9 cellular contexts compared by ENCODE assay signal in genomic region chr6:28217890-28218289, GRCh38. TPM values are rescaled to one million over a fixed set of nuclear protein-coding genes. Genes with fewer than 3 reads are reported as not detected.
DNase-seq lines count a peak whose midpoint lies in the region; ATAC-seq and TF ChIP-seq lines count a peak whose summit lies in the region.
"Had no signal": no experiment of that assay in that cellular context is flagged by ENCODE, and none has a peak within 500 bp of the region (broad histone marks: within the 10 kb centered on the region; RNA-seq: fewer than 3 reads in every experiment).

No MANE protein-coding gene starts in this region.

- H3K4me1 ChIP-seq in mammary epithelial cell (ENCODE audit: insufficient read depth, low read length): peaks cover 5% of the 10 kb centered on the region
- H3K4me1 ChIP-seq in iPS-18a (ENCODE audit: control insufficient read depth, low read depth, low read length): peaks cover 8% of the 10 kb centered on the region
- H3K4me1 ChIP-seq: pancreas had no signal

- H3K36me3 ChIP-seq in mammary epithelial cell (ENCODE audit: insufficient read depth, low read length) (no peaks in the 10 kb centered on the region), iPS-18a (ENCODE audit: control insufficient read depth, low read depth, low read length) (no peaks in the 10 kb centered on the region)
- H3K36me3 ChIP-seq: pancreas had no signal

- dilution Hi-C loops in mammary epithelial cell (cut with HindIII; ENCODE audit: low sequenced_read_pairs): no loop called here

- WGBS in mammary epithelial cell (ENCODE audit: low coverage, missing lambda C conversion rate): 99% methylated on average over 10 of the region's 12 CpGs

- H3K27me3 ChIP-seq in mammary epithelial cell (ENCODE audit: insufficient read depth, low read length) (no peaks in the 10 kb centered on the region), iPS-18a (ENCODE audit: control insufficient read depth, insufficient read depth, low read length) (peaks cover 67% of the 10 kb centered on the region)

- CTCF ChIA-PET in MCF 10A (lab: Yijun Ruan, JAX): interaction anchor here (0.6 kb wide), 2 partner anchors 29 to 385 kb away, joined by 3 read pairs; no protein-coding TSS in a partner anchor
- CTCF ChIA-PET in mammary epithelial cell (lab: Charles Lee; ENCODE audit: low non-redundant PET): no interaction called here
- CTCF ChIA-PET in T-cell (lab: Charles Lee): interaction anchor here in 1 of 2 donors (0.8 kb wide), 1 partner anchor 49 kb away, joined by 3 read pairs; no protein-coding TSS in a partner anchor

- H3K27ac Mint-ChIP-seq in MCF 10A (ENCODE audit: low read depth, unreplicated experiment): no peak overlapping the region
- H3K27ac Mint-ChIP-seq in T-cell: no peak overlapping the region
- H3K27ac Mint-ChIP-seq in stimulated activated naive CD8-positive, alpha-beta T cell treated with anti-CD3 and anti-CD28 coated beads, Interleukin-15, amount 100 ng/mL, for 72 hours: no peak overlapping the region

- no peak for ATAC-seq in T-cell (replicated peaks in 1 of 4)
- no peak for ATAC-seq in stimulated activated naive CD8-positive, alpha-beta T cell treated with anti-CD3 and anti-CD28 coated beads, Interleukin-15, amount 100 ng/mL, for 72 hours

- BruUV-seq in MCF 10A (replicated peaks; lab: Mats Ljungman, UMichigan) (no TSS peak), mammary epithelial cell (replicated peaks; lab: Mats Ljungman, UMichigan) (no TSS peak)

- TF ChIP-seq CTCF in MCF 10A (IDR thresholded peaks at IDR 0.05; ENCODE audit: unreplicated experiment) (no peak), mammary epithelial cell (conservative IDR thresholded peaks at IDR 0.05 in 1 of 2, IDR thresholded peaks at IDR 0.05 in 1 of 2; ENCODE audit: extremely low read depth in 1 of 2, insufficient read depth in 1 of 2, low read depth in 1 of 2, low read length in 2 of 2) (no peak)

- H3K9ac ChIP-seq in mammary epithelial cell (ENCODE audit: insufficient read depth, low read length) (no peak overlapping the region), iPS-18a (ENCODE audit: low read length) (no peak overlapping the region)

- H3K9me3 ChIP-seq in mammary epithelial cell (replicated peaks; ENCODE audit: insufficient read depth, low read length): no peaks in the 10 kb centered on the region
- no peaks in the 10 kb centered on the region for H3K9me3 ChIP-seq in iPS-18a (ENCODE audit: control insufficient read depth, low read depth, low read length)
- H3K9me3 ChIP-seq: pancreas had no signal

- no peak overlapping the region for H3K4me2 ChIP-seq in mammary epithelial cell (ENCODE audit: insufficient read depth, low read depth, low read length)

- H3K4me1 Mint-ChIP-seq in MCF 10A (ENCODE audit: insufficient read depth, unreplicated experiment) (peaks cover 6% of the 10 kb centered on the region), T-cell (peaks cover 9 to 15% (median 11%) of the 10 kb centered on the region in 3 donors)
- H3K4me1 Mint-ChIP-seq in stimulated activated naive CD8-positive, alpha-beta T cell treated with anti-CD3 and anti-CD28 coated beads, Interleukin-15, amount 100 ng/mL, for 72 hours: peaks cover 14% of the 10 kb centered on the region

- H3K27me3 Mint-ChIP-seq in MCF 10A (ENCODE audit: insufficient read depth, unreplicated experiment) (no peaks in the 10 kb centered on the region), T-cell (peaks cover 65 to 90% of the 10 kb centered on the region in 2 donors)
- peaks cover 89% of the 10 kb centered on the region for H3K27me3 Mint-ChIP-seq in stimulated activated naive CD8-positive, alpha-beta T cell treated with anti-CD3 and anti-CD28 coated beads, Interleukin-15, amount 100 ng/mL, for 72 hours

- POLR2A ChIA-PET in MCF 10A (lab: Yijun Ruan, JAX) (interaction anchor here (0.8 to 3.3 kb wide), 10 partner anchors 8 to 132 kb away, joined by 3 to 25 read pairs (median 5); partner anchors contain the start of genes ZKSCAN3, ZKSCAN8, ZSCAN16 and ZSCAN26), T-cell (lab: Charles Lee) (interaction anchor here in 1 of 2 donors (0.5 kb wide), 1 partner anchor 995 kb away, joined by 5 read pairs; no protein-coding TSS in a partner anchor)

- H3K4me3 Mint-ChIP-seq in MCF 10A (ENCODE audit: unreplicated experiment): peak overlapping the region; percentile 78
- H3K4me3 Mint-ChIP-seq in T-cell: peak overlapping the region in 2 of 3 donors; percentile 31 to 60
- peak overlapping the region; percentile 72 to 85 for H3K4me3 Mint-ChIP-seq in stimulated activated naive CD8-positive, alpha-beta T cell treated with anti-CD3 and anti-CD28 coated beads, Interleukin-15, amount 100 ng/mL, for 72 hours

- no peaks in the 10 kb centered on the region for H4K20me1 ChIP-seq in mammary epithelial cell (ENCODE audit: insufficient read depth, low read length)

- H3K4me3 ChIP-seq in mammary epithelial cell (replicated peaks in 1 of 3; ENCODE audit: insufficient read depth in 1 of 3, low read depth in 2 of 3, low read length in 3 of 3) (no peak overlapping the region), iPS-18a (ENCODE audit: low read length) (peak overlapping the region; percentile 64)

- DNase-seq in MCF 10A (ENCODE audit: unreplicated experiment) (no peak), mammary epithelial cell (no peak), T-cell (no peak), KBM-7 (no peak), NCI-H748 (lab: John Stamatoyannopoulos, UW; ENCODE audit: unreplicated experiment) (no peak)
- no peak for DNase-seq in stimulated activated naive CD8-positive, alpha-beta T cell treated with anti-CD3 and anti-CD28 coated beads, Interleukin-15, amount 100 ng/mL, for 72 hours
- no peak for DNase-seq in NK-92 treated with Interleukin-12 subunit alpha and Interleukin-12 subunit beta, amount 100 ng/mL, for 24 hours (lab: John Stamatoyannopoulos, UW)

- in situ Hi-C loops in mammary epithelial cell (cut with MboI; ENCODE audit: low sequenced_read_pairs in 2 of 2): loop anchor here in 1 of 2 donors (25.0 kb wide), 1 partner anchor 306 kb away; the partner anchor contains the start of gene OR2B2
- in situ Hi-C loops in KBM-7 (cut with MboI; ENCODE audit: low pct_unique_long_range_greater_than_20kb, low sequenced_read_pairs): no loop called here

- no peaks in the 10 kb centered on the region for H3K9me3 Mint-ChIP-seq in MCF 10A (ENCODE audit: unreplicated experiment)
- H3K9me3 Mint-ChIP-seq in T-cell: no peaks in the 10 kb centered on the region
- H3K9me3 Mint-ChIP-seq in stimulated activated naive CD8-positive, alpha-beta T cell treated with anti-CD3 and anti-CD28 coated beads, Interleukin-15, amount 100 ng/mL, for 72 hours: no peaks in the 10 kb centered on the region

- H3K36me3 Mint-ChIP-seq in MCF 10A (ENCODE audit: insufficient read depth, unreplicated experiment) (peaks cover 2% of the 10 kb centered on the region), T-cell (no peaks in the 10 kb centered on the region)

- no peaks in the 10 kb centered on the region for H3K79me2 ChIP-seq in mammary epithelial cell (ENCODE audit: insufficient read depth, low read length)

- no peak overlapping the region for H2AFZ ChIP-seq in mammary epithelial cell (ENCODE audit: low read depth, low read length)

- intact Hi-C loops in MCF 10A (cut with micrococcal nuclease) (loop anchor here (5.0 to 10.0 kb wide), 2 partner anchors 369 to 403 kb away; a partner anchor contains a TSS), mammary epithelial cell (cut with micrococcal nuclease) (loop anchor here (10.0 kb wide), 1 partner anchor 467 kb away; no protein-coding TSS in a partner anchor)

- H3K27ac ChIP-seq in mammary epithelial cell (ENCODE audit: insufficient read depth, low read depth, low read length): no peak overlapping the region
- H3K27ac ChIP-seq in iPS-18a (ENCODE audit: low read length): no peak overlapping the region

RNA-seq across cellular contexts. Expression of gene ZSCAN9, which starts 7.2 kb away (rescaled TPM):
- 13.7 and 15.6 TPM in 2 replicates for total RNA-seq in MCF 10A (2022)
- 10 to 100 TPM; 11.9 to 15.5 TPM for total RNA-seq in mammary epithelial cell
- polyA plus RNA-seq in mammary epithelial cell: 7.3 TPM
- 21.8 TPM for polyA minus RNA-seq in mammary epithelial cell
- total RNA-seq in T-cell: 1 to 10 TPM; 1.5 to 4.2 (median 3.0) TPM

RNA-seq across cellular contexts. Expression of gene ZKSCAN4, which starts 34.2 kb away (rescaled TPM):
- 3.3 and 4.8 TPM in 2 replicates for total RNA-seq in MCF 10A (2022)
- total RNA-seq in mammary epithelial cell: 1 to 10 TPM; 3.6 to 5.8 TPM
- 2.2 TPM for polyA plus RNA-seq in mammary epithelial cell
- polyA minus RNA-seq in mammary epithelial cell: 7.4 TPM
- 10 to 100 TPM in 3 of 5 donors, 1 to 10 TPM in 2; 2.9 to 12.4 (median 10.1) TPM for total RNA-seq in T-cell

RNA-seq across cellular contexts. Expression of gene NKAPL, which starts 41.2 kb away (rescaled TPM):
- total RNA-seq in MCF 10A (2022) (not detected in 2 replicates), mammary epithelial cell (1 to 10 TPM in 1 of 2 donors, under 1 TPM in 1; 0.24 to 1.0 TPM), T-cell (under 1 TPM in 1 of 5 donors, not detected in 4; 0.32 TPM)
- 0.34 TPM for polyA plus RNA-seq in mammary epithelial cell
- polyA minus RNA-seq in mammary epithelial cell: not detected

RNA-seq across cellular contexts. Expression of gene ZSCAN26, which starts 49.1 kb away (rescaled TPM):
- total RNA-seq in MCF 10A (2022) (11.3 and 13.1 TPM in 2 replicates), mammary epithelial cell (10 to 100 TPM; 12.4 to 12.7 TPM), T-cell (10 to 100 TPM in 4 of 5 donors, 1 to 10 TPM in 1; 9.0 to 20.4 (median 19.2) TPM)
- 6.6 TPM for polyA plus RNA-seq in mammary epithelial cell
- 19.3 TPM for polyA minus RNA-seq in mammary epithelial cell
